8 cellular contexts compared by ENCODE assay signal in genomic region chr15:45402162-45402954, GRCh38. TPM values are rescaled to one million over a fixed set of nuclear protein-coding genes. Genes with fewer than 3 reads are reported as not detected.
DNase-seq lines count a peak whose midpoint lies in the region; ATAC-seq and TF ChIP-seq lines count a peak whose summit lies in the region.

No MANE protein-coding gene starts in this region.

- intact Hi-C loops in activated B cell treated with CpG ODN at 0.5 μM for 24 hours (cut with micrococcal nuclease): loop anchor here (1.0 to 5.0 kb wide), 7 partner anchors 10 to 675 kb away; partner anchors contain the start of genes BLOC1S6 and GATM

- CTCF ChIA-PET in activated B cell treated with CpG ODN at 0.5 μM for 24 hours (lab: Charles Lee): interaction anchor here (0.8 to 5.7 kb wide), 10 partner anchors 10 to 276 kb away, joined by 3 to 65 read pairs (median 4); partner anchors contain the start of gene BLOC1S6

- peak overlapping the region; percentile 89 for H3K27ac ChIP-seq in caudate nucleus (ENCODE audit: low read depth, low read length)

- no peaks in the 10 kb centered on the region for H3K9me3 Mint-ChIP-seq in activated B cell treated with CpG ODN at 0.5 μM for 24 hours

- peak; percentile 87 for ATAC-seq in GM19023 (IDR thresholded peaks at IDR 0.05; ENCODE audit: unreplicated experiment)
- ATAC-seq in HG03196 (IDR thresholded peaks at IDR 0.05; ENCODE audit: unreplicated experiment): peak; percentile 82
- peak; percentile 92 for ATAC-seq in activated B cell treated with CpG ODN at 0.5 μM for 24 hours (ENCODE audit: low read depth)

- peak overlapping the region; percentile 95 for H3K4me3 Mint-ChIP-seq in activated B cell treated with CpG ODN at 0.5 μM for 24 hours

- H3K4me3 ChIP-seq in AG09309 (ENCODE audit: control insufficient read depth, low read depth, low read length): peak overlapping the region; percentile 63

- POLR2A ChIA-PET in activated B cell treated with CpG ODN at 0.5 μM for 24 hours (lab: Charles Lee): interaction anchor here (0.6 to 3.4 kb wide), 24 partner anchors 9 to 692 kb away, joined by 3 to 53 read pairs (median 7); partner anchors contain the start of genes BLOC1S6, SHF and SQOR

- TF ChIP-seq CTCF in AG09309 (IDR thresholded peaks at IDR 0.05; ENCODE audit: control insufficient read depth, insufficient read depth, low read depth, low read length, missing control alignments) (no peak), activated B cell treated with CpG ODN at 0.5 μM for 24 hours (IDR thresholded peaks at IDR 0.05) (no peak)

- DNase-seq in AG09309 (ENCODE audit: low read depth) (peak; percentile 97), NCI-H226 (peak; percentile 99), activated B cell treated with CpG ODN at 0.5 μM for 24 hours (peak; percentile 90), caudate nucleus (lab: John Stamatoyannopoulos, UW) (peak; percentile 69 to 98 (median 94)), inferior parietal cortex (ENCODE audit: extremely low spot score) (peak; percentile 100), smooth muscle cell of the brain vasculature (ENCODE audit: low read depth, low spot score) (peak; percentile 93)

- peaks cover 25% of the 10 kb centered on the region for H3K36me3 Mint-ChIP-seq in activated B cell treated with CpG ODN at 0.5 μM for 24 hours (ENCODE audit: low read depth)

- peak overlapping the region; percentile 91 for H3K27ac Mint-ChIP-seq in activated B cell treated with CpG ODN at 0.5 μM for 24 hours

- H3K4me1 Mint-ChIP-seq in activated B cell treated with CpG ODN at 0.5 μM for 24 hours: peaks cover 33% of the 10 kb centered on the region

- no peaks in the 10 kb centered on the region for H3K27me3 Mint-ChIP-seq in activated B cell treated with CpG ODN at 0.5 μM for 24 hours

RNA-seq across cellular contexts. Expression of gene GATM, which starts 24.0 kb away (rescaled TPM):
- total RNA-seq in activated B cell treated with CpG ODN at 0.5 μM for 24 hours: 12.6 and 15.7 TPM in 2 replicates

Comparison
In these comparisons a context has a peak if more than half of its experiments do, and no peak if none do; other contexts are left out.
1. Peak in every context shown above with its lines: DNase-seq, ATAC-seq, H3K4me3 ChIP-seq and H3K27ac ChIP-seq.